8 cellular contexts compared by ENCODE assay signal in genomic region chr2:89840170-89840569, GRCh38.
DNase-seq lines count a peak whose midpoint lies in the region; ATAC-seq, FAIRE-seq and TF ChIP-seq lines count a peak whose summit lies in the region.
"Not testable (repeated sequence)": the region's sequence is repeated elsewhere in the genome, so short reads cannot be mapped to it uniquely, and the experiment has no call there.

No MANE protein-coding gene starts in this region.

- ATAC-seq in GM18517 (IDR thresholded peaks at IDR 0.05; ENCODE audit: unreplicated experiment) (peak; percentile 39), foreskin keratinocyte (peak; percentile 46), mucosa of descending colon (peak; percentile 45)
- ATAC-seq in GM23338 = not testable (repeated sequence)

- not testable (repeated sequence) for H3K4me1 ChIP-seq in GM23338 (ENCODE audit: insufficient read depth); HUES6 (ENCODE audit: control insufficient read depth, insufficient read depth, low read length); foreskin keratinocyte; iPS-20b (ENCODE audit: insufficient read depth, low read length); mucosa of descending colon (ENCODE audit: low read depth)

- H3K27me3 Mint-ChIP-seq in GM23338 (ENCODE audit: insufficient read depth, low read depth, poor library complexity) = peaks cover 38% of the 10 kb centered on the region
- not testable (repeated sequence) for H3K27me3 Mint-ChIP-seq in type B pancreatic cell

- H3K4me1 Mint-ChIP-seq in GM23338; type B pancreatic cell (ENCODE audit: unreplicated experiment): not testable (repeated sequence)

- H3K9me3 Mint-ChIP-seq in GM23338 = peaks cover 19% of the 10 kb centered on the region; the same call in 2 of the 3 replicates
- peaks cover 18% of the 10 kb centered on the region for H3K9me3 Mint-ChIP-seq in type B pancreatic cell

- not testable (repeated sequence) for H3K4me3 Mint-ChIP-seq in GM23338, type B pancreatic cell

- H4K20me1 ChIP-seq in GM23338 (replicated peaks; ENCODE audit: insufficient read depth) = not testable (repeated sequence)

- not testable (repeated sequence) for H3K9me2 ChIP-seq in GM23338 (ENCODE audit: insufficient read depth)

- H3K27ac ChIP-seq in GM23338 (ENCODE audit: low read depth); HUES6 (ENCODE audit: low read depth, low read length); foreskin keratinocyte; iPS-20b (ENCODE audit: low read length): not testable (repeated sequence)

- not testable (repeated sequence) for H3K27ac Mint-ChIP-seq in GM23338, type B pancreatic cell

- not testable (repeated sequence) for H3F3A ChIP-seq in GM23338 (replicated peaks; ENCODE audit: low read depth)

- DNase-seq in GM23338 (ENCODE audit: low spot score) (peak; percentile 2), bronchial epithelial cell (ENCODE audit: low read depth) (peak; percentile 48), type B pancreatic cell (ENCODE audit: extremely low spot score, unreplicated experiment) (peak; percentile 69)
- DNase-seq in foreskin keratinocyte, mucosa of descending colon: not testable (repeated sequence)

- not testable (repeated sequence) for H3K79me2 ChIP-seq in GM23338 (replicated peaks; ENCODE audit: insufficient read depth)

- H3K36me3 Mint-ChIP-seq in GM23338 (ENCODE audit: low read depth) (peaks cover 29% of the 10 kb centered on the region), type B pancreatic cell (peaks cover 18% of the 10 kb centered on the region)

- H3K9me3 ChIP-seq in HUES6 (ENCODE audit: control insufficient read depth, insufficient read depth, low read depth, low read length) = peaks cover 24% of the 10 kb centered on the region
- H3K9me3 ChIP-seq in iPS-20b (ENCODE audit: insufficient read depth, low read depth, low read length) = peaks cover 18% of the 10 kb centered on the region
- peaks cover 11% of the 10 kb centered on the region for H3K9me3 ChIP-seq in mucosa of descending colon

- H2AFZ ChIP-seq in GM23338 = not testable (repeated sequence)

- peaks cover 50% of the 10 kb centered on the region for H3K36me3 ChIP-seq in GM23338 (ENCODE audit: insufficient read depth)
- H3K36me3 ChIP-seq in HUES6 (ENCODE audit: control insufficient read depth, insufficient read depth, low read length); bronchial epithelial cell (ENCODE audit: control insufficient read depth, insufficient read depth, low read length); iPS-20b (ENCODE audit: insufficient read depth, low read depth, low read length); mucosa of descending colon (ENCODE audit: low read depth): not testable (repeated sequence)

- TF ChIP-seq CTCF in GM23338 (conservative IDR thresholded peaks at IDR 0.05; ENCODE audit: low read depth in 2 of 2); bronchial epithelial cell (IDR thresholded peaks at IDR 0.05; ENCODE audit: insufficient read depth, low read length, severe bottlenecking); foreskin keratinocyte (conservative IDR thresholded peaks at IDR 0.05); mucosa of descending colon (IDR thresholded peaks at IDR 0.05); type B pancreatic cell (conservative IDR thresholded peaks at IDR 0.05): not testable (repeated sequence)

- not testable (repeated sequence) for H3K27me3 ChIP-seq in GM23338 (ENCODE audit: insufficient read depth); HUES6 (ENCODE audit: control insufficient read depth, insufficient read depth, low read length); bronchial epithelial cell (ENCODE audit: control insufficient read depth, insufficient read depth, low read length); foreskin keratinocyte; iPS-20b (ENCODE audit: insufficient read depth, low read length)

- FAIRE-seq in bronchial epithelial cell (lab: Jason Lieb, UNC) = not testable (repeated sequence)

- intact Hi-C loops in mucosa of descending colon (cut with DNase I, micrococcal nuclease) = not testable (repeated sequence)

- H3K9ac ChIP-seq in HUES6 (ENCODE audit: low read length); iPS-20b (ENCODE audit: low read depth, low read length): not testable (repeated sequence)

- H3K4me3 ChIP-seq in GM23338; bronchial epithelial cell (ENCODE audit: low read depth, low read length); mucosa of descending colon: not testable (repeated sequence)
- peak overlapping the region; percentile 0; the same call in 1 of the 2 replicates for H3K4me3 ChIP-seq in HUES6 (ENCODE audit: low read depth, low read length)
- H3K4me3 ChIP-seq in iPS-20b (ENCODE audit: low read length) = peak overlapping the region; percentile 2; the same call in 1 of the 2 replicates

- H3K4me2 ChIP-seq in GM23338 = not testable (repeated sequence)
